10 cellular contexts compared by ENCODE assay signal in the genomic region with DNA sequence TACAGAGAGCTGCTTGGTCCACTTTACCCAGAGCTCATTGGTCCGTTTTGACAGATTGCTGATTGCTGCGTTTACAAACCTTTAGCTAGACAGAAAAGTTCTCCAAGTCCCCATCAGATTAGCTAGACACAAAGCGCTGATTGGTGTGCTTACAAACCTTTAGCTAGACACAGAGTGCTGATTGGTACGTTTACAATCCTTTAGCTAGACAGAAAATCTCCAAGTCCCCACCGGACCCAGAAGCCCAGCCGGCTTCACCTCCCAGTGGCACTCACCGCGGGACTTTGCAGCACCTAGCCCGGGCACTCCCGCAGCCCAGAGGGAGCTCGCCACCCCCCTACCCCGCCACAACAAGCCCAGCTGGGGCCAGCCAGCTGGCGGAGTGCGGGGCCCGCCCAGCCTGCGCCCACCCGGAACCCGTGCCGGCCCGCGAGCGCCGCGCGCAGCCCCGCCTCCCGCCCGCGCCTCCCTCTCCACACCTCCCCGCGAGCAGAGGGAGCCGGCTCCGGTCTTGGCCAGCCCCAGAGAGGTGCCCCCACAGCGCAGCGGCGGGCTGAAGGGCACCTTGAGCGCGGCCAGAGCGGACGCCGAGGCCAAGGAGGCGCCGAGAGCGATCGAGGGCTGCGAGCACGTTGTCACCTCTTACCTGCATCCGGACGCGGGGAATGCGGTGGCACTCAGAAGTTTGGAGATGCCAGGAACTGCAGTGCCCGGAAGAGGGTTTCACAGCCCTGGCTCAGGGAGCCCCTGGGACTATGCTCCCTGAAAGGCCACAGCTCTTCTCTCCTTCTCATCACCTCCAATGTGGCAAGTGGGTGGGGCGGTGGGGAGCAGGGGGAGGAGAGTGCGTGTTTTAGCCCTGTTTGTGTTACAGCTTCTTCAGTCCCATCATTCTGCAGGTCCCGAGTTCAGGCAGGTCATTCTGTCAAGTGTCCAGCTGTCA.
A peak's percentile ranks its signal among the peaks of the same experiment; 100 is the strongest.
DNase-seq lines count a peak whose midpoint lies in the region; ATAC-seq lines count a peak whose summit lies in the region.
"Had no signal": no experiment of that assay in that cellular context is flagged by ENCODE, and none has a peak within 500 bp of the region (broad histone marks: within the 10 kb centered on the region; RNA-seq: fewer than 3 reads in every experiment).

No MANE protein-coding gene starts in this region.

- intact Hi-C loops in Right ventricle myocardium superior (cut with DNase I): no loop called here

- H3K4me2 ChIP-seq in BLaER1 treated with 17β-estradiol and CSF1 and Interleukin-3, amounts not matched to agents 10 nM and 100 nM: peak overlapping the region in 6 of 11 experiments; percentile 68 to 88 (median 78); a peak in 11 of 22 replicates

- H3K9me3 ChIP-seq in BLaER1 treated with 17β-estradiol and CSF1 and Interleukin-3, amounts not matched to agents 10 nM and 100 nM (replicated peaks in 1 of 11): peaks cover 19 to 64% (median 42%) of the 10 kb centered on the region in 11 experiments; a peak in 21 of 22 replicates

- H3K9ac ChIP-seq in BLaER1 treated with 17β-estradiol and CSF1 and Interleukin-3, amounts not matched to agents 10 nM and 100 nM: no peak overlapping the region
- H3K9ac ChIP-seq in rectal smooth muscle tissue (ENCODE audit: low read length): no peak overlapping the region

- peaks cover 10 to 64% (median 41%) of the 10 kb centered on the region in 10 experiments; a peak in 19 of 20 replicates for H3K4me1 ChIP-seq in BLaER1 treated with 17β-estradiol and CSF1 and Interleukin-3, amounts not matched to agents 10 nM and 100 nM
- H3K4me1 ChIP-seq in rectal smooth muscle tissue (ENCODE audit: control insufficient read depth, insufficient read depth, low read length): no peaks in the 10 kb centered on the region

- H4K20me1 ChIP-seq in BLaER1 treated with 17β-estradiol and CSF1 and Interleukin-3, amounts not matched to agents 10 nM and 100 nM: no peaks in the 10 kb centered on the region

- H3K36me3 ChIP-seq in BLaER1 treated with 17β-estradiol and CSF1 and Interleukin-3, amounts not matched to agents 10 nM and 100 nM: peaks cover 0 to 5% (median 0%) of the 10 kb centered on the region in 11 experiments; a peak in 1 of 22 replicates
- H3K36me3 ChIP-seq in rectal smooth muscle tissue (ENCODE audit: control insufficient read depth, insufficient read depth, low read length): no peaks in the 10 kb centered on the region

- peak overlapping the region in 4 of 10 experiments; percentile 4 to 47 (median 26); a peak in 7 of 20 replicates for H3K4me3 ChIP-seq in BLaER1 treated with 17β-estradiol and CSF1 and Interleukin-3, amounts not matched to agents 10 nM and 100 nM
- peak overlapping the region; percentile 44 for H3K4me3 ChIP-seq in rectal smooth muscle tissue (ENCODE audit: low read length)

- DNase-seq in SK-N-DZ (ENCODE audit: low spot score) (peak; percentile 38), Right ventricle myocardium superior (peak; percentile 50), epidermal melanocyte (ENCODE audit: insufficient read length, low spot score) (no peak), EL (no peak)
- DNase-seq: DND-41; stimulated activated CD4-positive, alpha-beta T cell treated with anti-CD3 and anti-CD28 coated beads, Interleukin-4, amount 100 ng/mL, for 24 hours had no signal

- H3K27ac ChIP-seq in BLaER1 treated with 17β-estradiol and CSF1 and Interleukin-3, amounts not matched to agents 10 nM and 100 nM: no peak overlapping the region
- no peak overlapping the region for H3K27ac ChIP-seq in rectal smooth muscle tissue (ENCODE audit: low read depth, low read length)

- ATAC-seq in Right ventricle myocardium superior (ENCODE audit: poor library complexity) (peak; percentile 80), HG03045 (IDR thresholded peaks at IDR 0.05; ENCODE audit: unreplicated experiment) (no peak), GM18861 (IDR thresholded peaks at IDR 0.05; ENCODE audit: unreplicated experiment) (no peak)

- no peaks in the 10 kb centered on the region for H3K27me3 ChIP-seq in BLaER1 treated with 17β-estradiol and CSF1 and Interleukin-3, amounts not matched to agents 10 nM and 100 nM
- no peaks in the 10 kb centered on the region for H3K27me3 ChIP-seq in rectal smooth muscle tissue (ENCODE audit: control insufficient read depth, insufficient read depth, low read length)

Comparison
In these comparisons a context has a peak if more than half of its experiments do, and no peak if none do; other contexts are left out.
1. DNase-seq: peak in SK-N-DZ (single experiment) and Right ventricle myocardium superior (single experiment); none in epidermal melanocyte (single experiment) and EL (single experiment).